18 cellular contexts compared by ENCODE assay signal in the genomic region with DNA sequence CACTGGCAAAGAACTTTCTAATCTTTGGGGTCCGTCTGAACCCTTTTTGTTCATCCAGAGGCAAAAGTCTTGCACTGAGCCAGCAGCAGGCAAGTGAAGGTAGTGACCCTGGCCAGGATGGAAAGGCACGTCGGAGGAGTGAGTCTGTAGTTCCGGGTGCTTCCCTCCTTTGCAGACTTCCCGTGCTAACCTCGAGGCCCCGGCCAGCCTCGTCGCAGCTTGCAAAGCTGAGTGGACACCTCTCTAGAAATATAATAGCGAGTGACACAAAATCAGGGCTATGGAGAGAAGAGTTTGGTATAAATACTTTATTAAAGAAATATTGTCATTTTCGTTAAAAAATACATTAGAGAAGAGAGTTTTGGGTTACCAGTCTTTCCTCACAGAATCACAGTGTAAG.
"Had no signal": no experiment of that assay in that cellular context is flagged by ENCODE, and none has a peak within 500 bp of the region (broad histone marks: within the 10 kb centered on the region; RNA-seq: fewer than 3 reads in every experiment).

No MANE protein-coding gene starts in this region.

- H3K9me3 Mint-ChIP-seq: endodermal cell; naive thymus-derived CD4-positive, alpha-beta T cell; type B pancreatic cell had no signal

- H3K27ac Mint-ChIP-seq: type B pancreatic cell had no signal

- H3K4me3 ChIP-seq: colonic mucosa, right atrium auricular region, suprapubic skin, thyroid gland had no signal

- H3K27me3 ChIP-seq: colonic mucosa, foreskin keratinocyte, neutrophil, right atrium auricular region, suprapubic skin, thyroid gland had no signal

- H3K27me3 Mint-ChIP-seq: naive thymus-derived CD4-positive, alpha-beta T cell; type B pancreatic cell had no signal

- H3K4me1 ChIP-seq: colonic mucosa, foreskin keratinocyte, right atrium auricular region had no signal

- DNase-seq: colonic mucosa; dermis blood vessel endothelial cell; endodermal cell; erythroblast; foreskin keratinocyte; hippocampal formation; mammary epithelial cell; naive thymus-derived CD4-positive, alpha-beta T cell; small intestine; stimulated activated CD4-positive, alpha-beta T cell treated with anti-CD3 and anti-CD28 coated beads, Interleukin-2, amount 100 ng/mL, for 48 hours; stimulated activated naive CD8-positive, alpha-beta T cell treated with anti-CD3 and anti-CD28 coated beads, Interleukin-15, Interleukin-2, amounts not matched to agents 100 U/mL and 50 U/mL, for 24 hours; thyroid gland had no signal

- FAIRE-seq: endothelial cell of umbilical vein, small intestine, urothelium cell line had no signal

- H3K36me3 ChIP-seq: colonic mucosa had no signal

- H3K27ac ChIP-seq: colonic mucosa, foreskin keratinocyte, neutrophil, right atrium auricular region, suprapubic skin, thyroid gland had no signal

- H3K9me3 ChIP-seq: colonic mucosa, neutrophil, right atrium auricular region, suprapubic skin, thyroid gland had no signal

- ATAC-seq: foreskin keratinocyte; naive thymus-derived CD4-positive, alpha-beta T cell; stimulated activated naive CD8-positive, alpha-beta T cell treated with anti-CD3 and anti-CD28 coated beads, Interleukin-15, Interleukin-2, amounts not matched to agents 100 U/mL and 50 U/mL, for 24 hours had no signal

- H3K4me3 Mint-ChIP-seq: endodermal cell; naive thymus-derived CD4-positive, alpha-beta T cell; type B pancreatic cell had no signal
